9 cellular contexts compared by ENCODE assay signal in genomic region chr15:63042879-63043340, GRCh38. TPM values are rescaled to one million over a fixed set of nuclear protein-coding genes. Genes with fewer than 3 reads are reported as not detected.
DNase-seq lines count a peak whose midpoint lies in the region; ATAC-seq and TF ChIP-seq lines count a peak whose summit lies in the region.
"Had no signal": no experiment of that assay in that cellular context is flagged by ENCODE, and none has a peak within 500 bp of the region (broad histone marks: within the 10 kb centered on the region; RNA-seq: fewer than 3 reads in every experiment).

No MANE protein-coding gene starts in this region.

- H3K36me3 Mint-ChIP-seq in activated naive CD8-positive, alpha-beta T cell treated with anti-CD3 and anti-CD28 coated beads, Interleukin-2, amount 50 U/mL, for 24 hours (ENCODE audit: low read depth), result no peaks in the 10 kb centered on the region

- H3K27ac ChIP-seq in iPS-18a (ENCODE audit: low read length) (peak overlapping the region; percentile 24), spleen (peak overlapping the region in 7 of 8 donors; percentile 64 to 84 (median 75))
- H3K27ac ChIP-seq: 22Rv1 had no signal

- peaks cover 46% of the 10 kb centered on the region for H3K4me1 ChIP-seq in iPS-18a (ENCODE audit: control insufficient read depth, low read depth, low read length)
- peaks cover 19 to 45% (median 33%) of the 10 kb centered on the region in 6 donors for H3K4me1 ChIP-seq in spleen

- H3K36me3 ChIP-seq in iPS-18a (ENCODE audit: control insufficient read depth, low read depth, low read length), result peaks cover 33% of the 10 kb centered on the region
- no peaks in the 10 kb centered on the region for H3K36me3 ChIP-seq in spleen

- peaks cover 10% of the 10 kb centered on the region for H3K4me1 Mint-ChIP-seq in activated naive CD8-positive, alpha-beta T cell treated with anti-CD3 and anti-CD28 coated beads, Interleukin-2, amount 50 U/mL, for 24 hours

- TF ChIP-seq POLR2A in spleen (IDR thresholded peaks at IDR 0.05) (no peak), GM18505 (IDR thresholded peaks at IDR 0.05; ENCODE audit: borderline replicate concordance, extremely low read depth, insufficient read depth, insufficient read length) (no peak)

- no peak for ATAC-seq in activated naive CD8-positive, alpha-beta T cell treated with anti-CD3 and anti-CD28 coated beads, Interleukin-2, amount 50 U/mL, for 24 hours
- ATAC-seq in GM18505 (IDR thresholded peaks at IDR 0.05; ENCODE audit: unreplicated experiment), result no peak
- no peak for ATAC-seq in HG02970 (IDR thresholded peaks at IDR 0.05; ENCODE audit: low FRiP score, unreplicated experiment)

- H3K27me3 ChIP-seq in iPS-18a (ENCODE audit: control insufficient read depth, insufficient read depth, low read length), result peaks cover 17% of the 10 kb centered on the region
- H3K27me3 ChIP-seq in spleen (replicated peaks in 1 of 7), result peaks cover 6 to 80% (median 59%) of the 10 kb centered on the region in 7 donors

- H3K27ac Mint-ChIP-seq in activated naive CD8-positive, alpha-beta T cell treated with anti-CD3 and anti-CD28 coated beads, Interleukin-2, amount 50 U/mL, for 24 hours, result no peak overlapping the region

- peak overlapping the region; percentile 59 for H3K4me3 Mint-ChIP-seq in activated naive CD8-positive, alpha-beta T cell treated with anti-CD3 and anti-CD28 coated beads, Interleukin-2, amount 50 U/mL, for 24 hours

- intact Hi-C loops in spleen (cut with DNase I; ENCODE audit: low total_unique reads), result loop anchor here (10.0 kb wide), 1 partner anchor 232 kb away; the partner anchor contains the start of gene APH1B

- CTCF ChIA-PET in HEK293T (lab: Yijun Ruan, JAX), result no interaction called here

- no peak for TF ChIP-seq CTCF in spleen (IDR thresholded peaks at IDR 0.05 in 8 of 11, conservative IDR thresholded peaks at IDR 0.05 in 3 of 11)

- H3K9ac ChIP-seq in iPS-18a (ENCODE audit: low read length), result peak overlapping the region; percentile 82

- WGBS in spleen, 5 donors, result 1 to 2% (median 2%) methylated on average over 23 to 31 of the region's 31 CpGs

- POLR2A ChIA-PET in HEK293T (lab: Yijun Ruan, JAX), result no interaction called here

- H3K9me3 ChIP-seq in iPS-18a (ENCODE audit: control insufficient read depth, low read depth, low read length) (no peaks in the 10 kb centered on the region), spleen (no peaks in the 10 kb centered on the region)

- peak overlapping the region; percentile 97 for H3K4me3 ChIP-seq in iPS-18a (ENCODE audit: low read length)
- peak overlapping the region; percentile 39 to 73 (median 52) for H3K4me3 ChIP-seq in spleen

- DNase-seq in DMS 273 (lab: John Stamatoyannopoulos, UW; ENCODE audit: unreplicated experiment) (peak; percentile 48), DMS 273 treated with DMSO at 0.1 percent for 48 hours (lab: John Stamatoyannopoulos, UW) (no peak), spleen (peak; percentile 76), HEK293T (ENCODE audit: extremely low spot score) (no peak)
- DNase-seq in activated naive CD8-positive, alpha-beta T cell treated with anti-CD3 and anti-CD28 coated beads, Interleukin-2, amount 50 U/mL, for 24 hours, result no peak

- H3K9me3 Mint-ChIP-seq in activated naive CD8-positive, alpha-beta T cell treated with anti-CD3 and anti-CD28 coated beads, Interleukin-2, amount 50 U/mL, for 24 hours, result no peaks in the 10 kb centered on the region

- peaks cover 66% of the 10 kb centered on the region for H3K27me3 Mint-ChIP-seq in activated naive CD8-positive, alpha-beta T cell treated with anti-CD3 and anti-CD28 coated beads, Interleukin-2, amount 50 U/mL, for 24 hours

TF ChIP-seq in HEK293T, 16 proteins besides CTCF, POLR2A, EP300 and RAD21:
- no peak for TF ChIP-seq FOXA1 (IDR thresholded peaks at IDR 0.05)
- TF ChIP-seq PKNOX1 (IDR thresholded peaks at IDR 0.05), result no peak
- TF ChIP-seq SUZ12 (IDR thresholded peaks at IDR 0.05), result no peak
- no peak for TF ChIP-seq L3MBTL2 (conservative IDR thresholded peaks at IDR 0.05)
- TF ChIP-seq LEF1 (IDR thresholded peaks at IDR 0.05; ENCODE audit: borderline replicate concordance), result no peak
- TF ChIP-seq CTBP1 (IDR thresholded peaks at IDR 0.05; ENCODE audit: borderline replicate concordance), result no peak
- TF ChIP-seq ARNT (IDR thresholded peaks at IDR 0.05), result no peak
- TF ChIP-seq TARDBP (IDR thresholded peaks at IDR 0.05), result no peak
- TF ChIP-seq FOXK2 (IDR thresholded peaks at IDR 0.05), result no peak
- TF ChIP-seq SP1 (IDR thresholded peaks at IDR 0.05), result no peak
- no peak for TF ChIP-seq ZNF384 (IDR thresholded peaks at IDR 0.05)
- TF ChIP-seq FOXM1 (IDR thresholded peaks at IDR 0.05; ENCODE audit: borderline replicate concordance), result no peak
- TF ChIP-seq ELF4 (IDR thresholded peaks at IDR 0.05), result no peak
- no peak for TF ChIP-seq HDGF (IDR thresholded peaks at IDR 0.05; ENCODE audit: borderline replicate concordance)
- TF ChIP-seq BHLHE40 (IDR thresholded peaks at IDR 0.05; ENCODE audit: borderline replicate concordance), result no peak
- TF ChIP-seq NFRKB (IDR thresholded peaks at IDR 0.05), result no peak

RNA-seq across cellular contexts. Expression of gene TPM1, which starts 0.4 kb away (rescaled TPM):
- 100 to 1,000 TPM in 5 of 7 donors, 10 to 100 TPM in 2; 86.5 to 317 (median 126) TPM for total RNA-seq in spleen
- 100 to 1,000 TPM in 1 of 3 donors, 10 to 100 TPM in 2; 70.6 to 141 (median 91.0) TPM for polyA plus RNA-seq in spleen

Comparison
In these comparisons a context has a peak if more than half of its experiments do, and no peak if none do; other contexts are left out.
1. DNase-seq: peak in DMS 273 (single experiment) and spleen (single experiment); none in DMS 273 treated with DMSO at 0.1 percent for 48 hours (single experiment), activated naive CD8-positive, alpha-beta T cell treated with anti-CD3 and anti-CD28 coated beads, Interleukin-2, amount 50 U/mL, for 24 hours (single experiment) and HEK293T (single experiment).